Comparison of ENCODE assay signal across 18 cellular contexts in the genomic region with DNA sequence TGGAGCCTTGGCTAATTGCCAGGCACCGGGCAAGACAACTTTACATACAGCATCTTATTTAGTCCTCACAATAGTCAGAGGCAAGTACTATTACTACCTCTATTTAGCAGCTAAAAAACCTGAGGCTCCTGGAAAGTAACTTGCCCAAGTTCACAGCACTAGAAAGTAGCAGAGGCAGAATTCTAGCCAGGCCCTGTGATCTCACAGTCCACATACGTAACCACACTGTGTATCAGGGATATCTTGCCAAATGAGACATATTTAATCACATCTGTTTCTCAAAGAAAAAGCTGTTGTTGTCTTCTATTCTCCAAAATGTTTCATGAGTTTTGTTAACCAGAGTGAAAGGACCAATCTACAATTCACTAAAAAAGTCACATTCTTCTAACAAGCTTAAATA.
DNase-seq lines count a peak whose midpoint lies in the region; ATAC-seq, FAIRE-seq and TF ChIP-seq lines count a peak whose summit lies in the region.
"Had no signal": no experiment of that assay in that cellular context is flagged by ENCODE, and none has a peak within 500 bp of the region (broad histone marks: within the 10 kb centered on the region; RNA-seq: fewer than 3 reads in every experiment).

No MANE protein-coding gene starts in this region.

- H3K4me1 Mint-ChIP-seq in stimulated activated naive B cell treated with anti-CD40 and anti-IgM and Interleukin-4, amounts not matched to agents 10 μg/mL and 1 μg/mL and 100 μg/mL, for 72 hours = peaks cover 0 to 2% of the 10 kb centered on the region in 2 donors

- H3K4me2 ChIP-seq in smooth muscle cell = peak overlapping the region; percentile 67

- no peaks in the 10 kb centered on the region for H3K27me3 ChIP-seq in smooth muscle cell (ENCODE audit: low read depth)
- no peaks in the 10 kb centered on the region for H3K27me3 ChIP-seq in colonic mucosa
- H3K27me3 ChIP-seq in pancreas = no peaks in the 10 kb centered on the region
- H3K27me3 ChIP-seq: BE2C had no signal

- H4K20me1 ChIP-seq in smooth muscle cell (ENCODE audit: low read depth) = no peaks in the 10 kb centered on the region

- H3K36me3 ChIP-seq in smooth muscle cell (ENCODE audit: low read depth) = no peaks in the 10 kb centered on the region
- H3K36me3 ChIP-seq in colonic mucosa = no peaks in the 10 kb centered on the region
- no peaks in the 10 kb centered on the region for H3K36me3 ChIP-seq in pancreas
- H3K36me3 ChIP-seq: BE2C had no signal

- H3K27me3 Mint-ChIP-seq in stimulated activated naive B cell treated with anti-CD40 and anti-IgM and Interleukin-4, amounts not matched to agents 10 μg/mL and 1 μg/mL and 100 μg/mL, for 72 hours = peaks cover 5 to 6% of the 10 kb centered on the region in 2 donors
- H3K27me3 Mint-ChIP-seq: CD4-positive, alpha-beta T cell had no signal

- TF ChIP-seq CTCF in fibroblast of the aortic adventitia (IDR thresholded peaks at IDR 0.05; ENCODE audit: insufficient read depth, low read length) (no peak), smooth muscle cell (IDR thresholded peaks at IDR 0.05; ENCODE audit: borderline replicate concordance, insufficient read depth, poor library complexity, severe bottlenecking) (no peak), colonic mucosa (IDR thresholded peaks at IDR 0.05) (no peak), pancreas (IDR thresholded peaks at IDR 0.05) (no peak)

- no peak for FAIRE-seq in pancreas (lab: Jason Lieb, UNC)

- no peaks in the 10 kb centered on the region for H3K79me2 ChIP-seq in smooth muscle cell (ENCODE audit: low read depth)

- intact Hi-C loops in Right ventricle myocardium inferior (cut with DNase I) = no loop called here
- intact Hi-C loops in cardiac septum (cut with DNase I) = no loop called here
- intact Hi-C loops in colonic mucosa (cut with DNase I) = no loop called here
- intact Hi-C loops in pancreas (cut with DNase I) = no loop called here

- H3K27ac ChIP-seq in smooth muscle cell (ENCODE audit: low read depth) = peak overlapping the region; percentile 8
- H3K27ac ChIP-seq in colonic mucosa = no peak overlapping the region
- H3K27ac ChIP-seq in pancreas = no peak overlapping the region
- H3K27ac ChIP-seq: 22Rv1 had no signal

- no peaks in the 10 kb centered on the region for H3K9me3 Mint-ChIP-seq in stimulated activated naive B cell treated with anti-CD40 and anti-IgM and Interleukin-4, amounts not matched to agents 10 μg/mL and 1 μg/mL and 100 μg/mL, for 72 hours
- H3K9me3 Mint-ChIP-seq: CD4-positive, alpha-beta T cell had no signal

- peaks cover 9% of the 10 kb centered on the region for H3F3A ChIP-seq in smooth muscle cell (ENCODE audit: low read depth)

- WGBS in smooth muscle cell (ENCODE audit: low lambda C conversion rate) = 46% methylated on average over 2 of the region's 2 CpGs
- WGBS in pancreas, 2 donors = 62 to 67% methylated on average over 2 of the region's 2 CpGs

- H3K27ac Mint-ChIP-seq in stimulated activated naive B cell treated with anti-CD40 and anti-IgM and Interleukin-4, amounts not matched to agents 10 μg/mL and 1 μg/mL and 100 μg/mL, for 72 hours = no peak overlapping the region
- H3K27ac Mint-ChIP-seq: CD4-positive, alpha-beta T cell had no signal

- DNase-seq in Right ventricle myocardium inferior (ENCODE audit: missing footprints) (no peak), cardiac septum (ENCODE audit: low spot score) (no peak), NCI-H69 (lab: John Stamatoyannopoulos, UW) (peak; percentile 39), fibroblast of the aortic adventitia (ENCODE audit: low read depth) (peak; percentile 40), smooth muscle cell (lab: John Stamatoyannopoulos, UW; ENCODE audit: unreplicated experiment) (no peak), colonic mucosa (no peak), pancreas (no peak)
- DNase-seq in stimulated activated naive B cell treated with anti-CD40 and anti-IgM and Interleukin-4, amounts not matched to agents 10 μg/mL and 1 μg/mL and 100 μg/mL, for 72 hours = no peak
- DNase-seq: CD4-positive, alpha-beta T cell; GDM1; H7; Kasumi-1; NCI-H1694; NCI-H2081 treated with DMSO at 0.1 percent for 48 hours; NK-92 treated with Interleukin-12 subunit alpha and Interleukin-12 subunit beta, amount 100 ng/mL, for 24 hours; SIG-M5 had no signal

- ATAC-seq in Right ventricle myocardium inferior (peak; percentile 72), pancreas (no peak)
- ATAC-seq in stimulated activated naive B cell treated with anti-CD40 and anti-IgM and Interleukin-4, amounts not matched to agents 10 μg/mL and 1 μg/mL and 100 μg/mL, for 72 hours (replicated peaks) = no peak

- H3K4me3 Mint-ChIP-seq in stimulated activated naive B cell treated with anti-CD40 and anti-IgM and Interleukin-4, amounts not matched to agents 10 μg/mL and 1 μg/mL and 100 μg/mL, for 72 hours = no peak overlapping the region
- H3K4me3 Mint-ChIP-seq: CD4-positive, alpha-beta T cell had no signal

- H3K36me3 Mint-ChIP-seq in stimulated activated naive B cell treated with anti-CD40 and anti-IgM and Interleukin-4, amounts not matched to agents 10 μg/mL and 1 μg/mL and 100 μg/mL, for 72 hours = no peaks in the 10 kb centered on the region

- H3K9me3 ChIP-seq in smooth muscle cell (replicated peaks; ENCODE audit: low read depth) (no peaks in the 10 kb centered on the region), colonic mucosa (no peaks in the 10 kb centered on the region), pancreas (no peaks in the 10 kb centered on the region)
- H3K9me3 ChIP-seq: BE2C had no signal

- no peak overlapping the region for H3K9ac ChIP-seq in smooth muscle cell (ENCODE audit: low read depth)
- no peak overlapping the region for H3K9ac ChIP-seq in colonic mucosa (ENCODE audit: low read depth in 2 of 2, low read length in 2 of 2)

- no peak overlapping the region for H2AFZ ChIP-seq in smooth muscle cell (ENCODE audit: low read depth)

- H3K4me1 ChIP-seq in smooth muscle cell (ENCODE audit: low read depth) (peaks cover 6% of the 10 kb centered on the region), colonic mucosa (no peaks in the 10 kb centered on the region), pancreas (no peaks in the 10 kb centered on the region)
- H3K4me1 ChIP-seq: BE2C had no signal

- no peak overlapping the region for H3K4me3 ChIP-seq in fibroblast of the aortic adventitia (ENCODE audit: low read depth, low read length)
- peak overlapping the region; percentile 19 for H3K4me3 ChIP-seq in smooth muscle cell
- no peak overlapping the region for H3K4me3 ChIP-seq in colonic mucosa
- H3K4me3 ChIP-seq in pancreas = no peak overlapping the region

Comparison
In these comparisons a context has a peak if more than half of its experiments do, and no peak if none do; other contexts are left out.
1. DNase-seq: peak in NCI-H69 (single experiment) and fibroblast of the aortic adventitia (single experiment); none in Right ventricle myocardium inferior (single experiment), cardiac septum (single experiment), smooth muscle cell (single experiment), stimulated activated naive B cell treated with anti-CD40 and anti-IgM and Interleukin-4, amounts not matched to agents 10 μg/mL and 1 μg/mL and 100 μg/mL, for 72 hours (single experiment), colonic mucosa (single experiment) and pancreas (0 of 6).